ENCODE assay signal across 1 cellular context in genomic region chr2:224039080-224039769, GRCh38.
TF ChIP-seq lines count a peak whose summit lies in the region.

A gene with protein sequence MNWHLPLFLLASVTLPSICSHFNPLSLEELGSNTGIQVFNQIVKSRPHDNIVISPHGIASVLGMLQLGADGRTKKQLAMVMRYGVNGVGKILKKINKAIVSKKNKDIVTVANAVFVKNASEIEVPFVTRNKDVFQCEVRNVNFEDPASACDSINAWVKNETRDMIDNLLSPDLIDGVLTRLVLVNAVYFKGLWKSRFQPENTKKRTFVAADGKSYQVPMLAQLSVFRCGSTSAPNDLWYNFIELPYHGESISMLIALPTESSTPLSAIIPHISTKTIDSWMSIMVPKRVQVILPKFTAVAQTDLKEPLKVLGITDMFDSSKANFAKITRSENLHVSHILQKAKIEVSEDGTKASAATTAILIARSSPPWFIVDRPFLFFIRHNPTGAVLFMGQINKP (minus strand): TSS chr2:224039286. CDS start chr2:224001900, 37,386 bp downstream.

TF ChIP-seq in HepG2, 621 proteins besides CTCF, POLR2A, EP300 and RAD21 (continued from another document and continues in another):
- TF ChIP-seq ZNF609 (CRISPR knock-in tag; IDR thresholded peaks at IDR 0.05; ENCODE audit: borderline replicate concordance) (no peak), NAIF1 (CRISPR knock-in tag; IDR thresholded peaks at IDR 0.05; ENCODE audit: borderline replicate concordance) (no peak), ZNF350 (CRISPR knock-in tag; IDR thresholded peaks at IDR 0.05; ENCODE audit: borderline replicate concordance, low read depth) (no peak), MTF2 (CRISPR knock-in tag; IDR thresholded peaks at IDR 0.05; ENCODE audit: borderline replicate concordance) (no peak), TBL1XR1 (IDR thresholded peaks at IDR 0.05; ENCODE audit: borderline replicate concordance, low read length, partially characterized antibody) (no peak), STAG1 (CRISPR knock-in tag; IDR thresholded peaks at IDR 0.05) (peak; percentile 91), ZNF34 (CRISPR knock-in tag; IDR thresholded peaks at IDR 0.05; ENCODE audit: borderline replicate concordance) (no peak), PAX8 (CRISPR knock-in tag; IDR thresholded peaks at IDR 0.05; ENCODE audit: borderline replicate concordance) (no peak), ZNF205 (CRISPR knock-in tag; IDR thresholded peaks at IDR 0.05) (0 out of 2 replicates have a peak, but pooled peaks have one; percentile 46), PITX1 (CRISPR knock-in tag; IDR thresholded peaks at IDR 0.05) (no peak), SOX6 (IDR thresholded peaks at IDR 0.05) (no peak), SOX6 (CRISPR knock-in tag; IDR thresholded peaks at IDR 0.05) (peak; percentile 46; the same call in 1 of the 2 replicates), YEATS4 (CRISPR knock-in tag; IDR thresholded peaks at IDR 0.05; ENCODE audit: borderline replicate concordance) (0 out of 2 replicates have a peak, but pooled peaks have one; percentile 39), ZMYM3 (CRISPR knock-in tag; IDR thresholded peaks at IDR 0.05) (no peak), ZNF703 (CRISPR knock-in tag; IDR thresholded peaks at IDR 0.05; ENCODE audit: borderline replicate concordance) (no peak), NR2F1 (CRISPR knock-in tag; IDR thresholded peaks at IDR 0.05) (no peak), CBX5 (CRISPR knock-in tag; IDR thresholded peaks at IDR 0.05; ENCODE audit: borderline replicate concordance) (no peak), ZNF530 (CRISPR knock-in tag; IDR thresholded peaks at IDR 0.05; ENCODE audit: low read depth) (no peak), DNMT1 (CRISPR knock-in tag; IDR thresholded peaks at IDR 0.05) (no peak), AKNA (CRISPR knock-in tag; IDR thresholded peaks at IDR 0.05; ENCODE audit: borderline replicate concordance) (no peak), ZNF24 (IDR thresholded peaks at IDR 0.05) (no peak), ZNF639 (CRISPR knock-in tag; conservative IDR thresholded peaks at IDR 0.05) (no peak; the same call in 1 of the 2 replicates), ZNF724P (CRISPR knock-in tag; IDR thresholded peaks at IDR 0.05; ENCODE audit: borderline replicate concordance) (no peak), ZFP41 (CRISPR knock-in tag; IDR thresholded peaks at IDR 0.05; ENCODE audit: borderline replicate concordance) (no peak), ELK4 (CRISPR knock-in tag; IDR thresholded peaks at IDR 0.05; ENCODE audit: borderline replicate concordance) (no peak), CEBPZ (IDR thresholded peaks at IDR 0.05; ENCODE audit: low read length) (no peak), ZNF709 (CRISPR knock-in tag; IDR thresholded peaks at IDR 0.05) (no peak), SP5 (CRISPR knock-in tag; IDR thresholded peaks at IDR 0.05; ENCODE audit: borderline replicate concordance, low read depth) (no peak; the same call in 1 of the 2 replicates), ISL2 (CRISPR knock-in tag; IDR thresholded peaks at IDR 0.05) (no peak), KLF13 (CRISPR knock-in tag; IDR thresholded peaks at IDR 0.05) (no peak), RXRB (CRISPR knock-in tag; IDR thresholded peaks at IDR 0.05; ENCODE audit: borderline replicate concordance) (0 out of 2 replicates have a peak, but pooled peaks have one; percentile 29), FOSL1 (CRISPR knock-in tag; IDR thresholded peaks at IDR 0.05; ENCODE audit: borderline replicate concordance) (no peak), ZKSCAN8 (CRISPR knock-in tag; IDR thresholded peaks at IDR 0.05; ENCODE audit: borderline replicate concordance) (no peak), KAT8 (CRISPR knock-in tag; IDR thresholded peaks at IDR 0.05) (0 out of 2 replicates have a peak, but pooled peaks have one; percentile 31), ZFX (CRISPR knock-in tag; IDR thresholded peaks at IDR 0.05; ENCODE audit: low read depth) (no peak), GATA4 (IDR thresholded peaks at IDR 0.05; ENCODE audit: borderline replicate concordance, low read depth) (no peak), SNAPC2 (CRISPR knock-in tag; IDR thresholded peaks at IDR 0.05) (no peak), WIZ (CRISPR knock-in tag; IDR thresholded peaks at IDR 0.05) (no peak), SMC3 (IDR thresholded peaks at IDR 0.05; ENCODE audit: low read length) (no peak), XBP1 (CRISPR knock-in tag; IDR thresholded peaks at IDR 0.05) (no peak), SP2 (CRISPR knock-in tag; IDR thresholded peaks at IDR 0.05) (no peak), IRF2 (CRISPR knock-in tag; IDR thresholded peaks at IDR 0.05) (no peak), ZNF513 (CRISPR knock-in tag; conservative IDR thresholded peaks at IDR 0.05) (no peak)
- TF ChIP-seq, protein P1, sequence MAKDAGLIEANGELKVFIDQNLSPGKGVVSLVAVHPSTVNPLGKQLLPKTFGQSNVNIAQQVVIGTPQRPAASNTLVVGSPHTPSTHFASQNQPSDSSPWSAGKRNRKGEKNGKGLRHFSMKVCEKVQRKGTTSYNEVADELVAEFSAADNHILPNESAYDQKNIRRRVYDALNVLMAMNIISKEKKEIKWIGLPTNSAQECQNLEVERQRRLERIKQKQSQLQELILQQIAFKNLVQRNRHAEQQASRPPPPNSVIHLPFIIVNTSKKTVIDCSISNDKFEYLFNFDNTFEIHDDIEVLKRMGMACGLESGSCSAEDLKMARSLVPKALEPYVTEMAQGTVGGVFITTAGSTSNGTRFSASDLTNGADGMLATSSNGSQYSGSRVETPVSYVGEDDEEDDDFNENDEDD (CRISPR knock-in tag; IDR thresholded peaks at IDR 0.05; ENCODE audit: borderline replicate concordance) = 0 out of 2 replicates have a peak, but pooled peaks have one; percentile 9
- TF ChIP-seq, protein P2, sequence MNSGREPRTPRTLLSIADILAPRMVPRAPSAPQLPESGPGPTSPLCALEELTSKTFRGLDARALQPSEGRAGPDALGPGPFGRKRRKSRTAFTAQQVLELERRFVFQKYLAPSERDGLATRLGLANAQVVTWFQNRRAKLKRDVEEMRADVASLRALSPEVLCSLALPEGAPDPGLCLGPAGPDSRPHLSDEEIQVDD (CRISPR knock-in tag; IDR thresholded peaks at IDR 0.05; ENCODE audit: borderline replicate concordance) = no peak
